9 cellular contexts compared by ENCODE assay signal in the genomic region with DNA sequence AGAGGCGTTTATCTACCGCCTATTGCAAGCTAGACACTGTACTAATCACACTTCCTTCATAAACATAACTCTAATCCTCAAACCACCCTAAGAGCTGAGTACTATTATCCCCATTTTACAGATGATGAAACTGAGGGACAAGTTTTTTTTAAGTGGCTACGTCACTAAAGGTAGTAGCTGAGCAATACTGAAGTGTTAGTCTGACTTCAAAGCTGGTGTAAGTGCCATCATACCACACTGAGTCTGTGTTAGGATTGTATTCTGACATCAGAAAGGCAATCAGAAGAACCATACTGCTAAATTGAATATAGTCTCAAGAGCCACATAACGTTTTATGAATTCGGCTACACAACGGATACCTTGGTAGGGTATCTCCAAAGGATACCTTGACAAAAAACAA. TPM values are rescaled to one million over a fixed set of nuclear protein-coding genes. Genes with fewer than 3 reads are reported as not detected.
A peak's percentile ranks its signal among the peaks of the same experiment; 100 is the strongest.
DNase-seq lines count a peak whose midpoint lies in the region; ATAC-seq and TF ChIP-seq lines count a peak whose summit lies in the region.
"Had no signal": no experiment of that assay in that cellular context is flagged by ENCODE, and none has a peak within 500 bp of the region (broad histone marks: within the 10 kb centered on the region; RNA-seq: fewer than 3 reads in every experiment).

No MANE protein-coding gene starts in this region.

- H3K36me3 Mint-ChIP-seq in naive thymus-derived CD8-positive, alpha-beta T cell, result peaks cover 0 to 5% (median 0%) of the 10 kb centered on the region in 3 donors

- no peaks in the 10 kb centered on the region for H3K27me3 ChIP-seq in KMS-11 (ENCODE audit: insufficient read depth, low read depth)
- H3K27me3 ChIP-seq in mammary epithelial cell (ENCODE audit: insufficient read depth, low read length), result no peaks in the 10 kb centered on the region

- intact Hi-C loops in mammary epithelial cell (cut with micrococcal nuclease), result no loop called here

- no peak for ATAC-seq in naive thymus-derived CD8-positive, alpha-beta T cell
- ATAC-seq in HG02938 (IDR thresholded peaks at IDR 0.05; ENCODE audit: unreplicated experiment), result no peak

- H3K9ac ChIP-seq in KMS-11, result no peak overlapping the region
- no peak overlapping the region for H3K9ac ChIP-seq in mammary epithelial cell (ENCODE audit: insufficient read depth, low read length)

- CTCF ChIA-PET in mammary epithelial cell (lab: Charles Lee; ENCODE audit: low non-redundant PET), result no interaction called here

- peak overlapping the region in 9 of 10 donors; percentile 65 to 99 (median 96) for H3K27ac Mint-ChIP-seq in naive thymus-derived CD8-positive, alpha-beta T cell

- peaks cover 45% of the 10 kb centered on the region for H3K4me1 ChIP-seq in KMS-11 (ENCODE audit: low read depth, poor library complexity, severe bottlenecking)
- peaks cover 15% of the 10 kb centered on the region for H3K4me1 ChIP-seq in mammary epithelial cell (ENCODE audit: insufficient read depth, low read length)

- DNase-seq in CD1c-positive myeloid dendritic cell (ENCODE audit: extremely low spot score) (peak; percentile 32), mammary epithelial cell (no peak), foreskin melanocyte (no peak), DMS114 treated with DMSO at 0.1 percent for 48 hours (lab: John Stamatoyannopoulos, UW; ENCODE audit: unreplicated experiment) (no peak), DMS 273 (lab: John Stamatoyannopoulos, UW; ENCODE audit: unreplicated experiment) (no peak)
- DNase-seq in naive thymus-derived CD8-positive, alpha-beta T cell, result no peak
- DNase-seq: activated CD4-positive, alpha-beta T cell treated with anti-CD3 and anti-CD28 coated beads for 1 hour had no signal

- H3K27ac ChIP-seq in KMS-11 (no peak overlapping the region), mammary epithelial cell (ENCODE audit: insufficient read depth, low read depth, low read length) (no peak overlapping the region)

- H3K4me3 ChIP-seq in KMS-11 (IDR thresholded peaks at IDR 0.05; ENCODE audit: insufficient read depth, low read depth, low read length), result no peak overlapping the region
- peak overlapping the region in 2 of 3 experiments; percentile 56 to 98 for H3K4me3 ChIP-seq in mammary epithelial cell (replicated peaks in 1 of 3; ENCODE audit: insufficient read depth in 1 of 3, low read depth in 2 of 3, low read length in 3 of 3)

- dilution Hi-C loops in mammary epithelial cell (cut with HindIII; ENCODE audit: low sequenced_read_pairs), result no loop called here

- peak overlapping the region; percentile 67 for H3K4me2 ChIP-seq in KMS-11
- peak overlapping the region; percentile 85 for H3K4me2 ChIP-seq in mammary epithelial cell (ENCODE audit: insufficient read depth, low read depth, low read length)

- in situ Hi-C loops in mammary epithelial cell (cut with MboI; ENCODE audit: low sequenced_read_pairs in 2 of 2), result no loop called here

- H3K4me1 Mint-ChIP-seq in naive thymus-derived CD8-positive, alpha-beta T cell, result peaks cover 16 to 60% (median 39%) of the 10 kb centered on the region in 4 donors

- no TSS peak for BruUV-seq in mammary epithelial cell (replicated peaks; lab: Mats Ljungman, UMichigan)

- H4K20me1 ChIP-seq in KMS-11 (ENCODE audit: insufficient read depth) (peaks cover 16% of the 10 kb centered on the region), mammary epithelial cell (ENCODE audit: insufficient read depth, low read length) (no peaks in the 10 kb centered on the region)

- 86% methylated on average over 6 of the region's 6 CpGs for WGBS in mammary epithelial cell (ENCODE audit: low coverage, missing lambda C conversion rate)

- no peaks in the 10 kb centered on the region for H3K27me3 Mint-ChIP-seq in naive thymus-derived CD8-positive, alpha-beta T cell

- TF ChIP-seq CTCF in KMS-11 (conservative IDR thresholded peaks at IDR 0.05; ENCODE audit: low read depth, low read length) (no peak), mammary epithelial cell (conservative IDR thresholded peaks at IDR 0.05 in 1 of 2, IDR thresholded peaks at IDR 0.05 in 1 of 2; ENCODE audit: extremely low read depth in 1 of 2, insufficient read depth in 1 of 2, low read depth in 1 of 2, low read length in 2 of 2) (no peak)

- POLR2A ChIA-PET in naive thymus-derived CD8-positive, alpha-beta T cell (lab: Charles Lee), result interaction anchor here (0.7 to 3.9 kb wide), 4 partner anchors 19 to 503 kb away, joined by 3 to 18 read pairs (median 8); no protein-coding TSS in a partner anchor

- no peaks in the 10 kb centered on the region for H3K36me3 ChIP-seq in KMS-11 (ENCODE audit: insufficient read depth)
- no peaks in the 10 kb centered on the region for H3K36me3 ChIP-seq in mammary epithelial cell (ENCODE audit: insufficient read depth, low read length)

- H3K9me3 Mint-ChIP-seq in naive thymus-derived CD8-positive, alpha-beta T cell, result no peaks in the 10 kb centered on the region

- H3K4me3 Mint-ChIP-seq in naive thymus-derived CD8-positive, alpha-beta T cell, result peak overlapping the region; percentile 89 to 98 (median 96)

- no peak overlapping the region for H2AFZ ChIP-seq in KMS-11 (ENCODE audit: low read depth)
- H2AFZ ChIP-seq in mammary epithelial cell (ENCODE audit: low read depth, low read length), result no peak overlapping the region

- H3K79me2 ChIP-seq in KMS-11 (ENCODE audit: insufficient read depth, low read depth), result peaks cover 55% of the 10 kb centered on the region
- H3K79me2 ChIP-seq in mammary epithelial cell (ENCODE audit: insufficient read depth, low read length), result peaks cover 68% of the 10 kb centered on the region

- H3K9me3 ChIP-seq in mammary epithelial cell (replicated peaks; ENCODE audit: insufficient read depth, low read length), result no peaks in the 10 kb centered on the region

RNA-seq across cellular contexts. Expression of gene TP53BP2, which starts 1.8 kb away (rescaled TPM):
- 10 to 100 TPM; 13.7 to 19.4 TPM for total RNA-seq in mammary epithelial cell
- 10.1 TPM for polyA plus RNA-seq in mammary epithelial cell
- polyA minus RNA-seq in mammary epithelial cell, result 48.1 TPM
- 10 to 100 TPM; 35.9 to 46.2 TPM for total RNA-seq in naive thymus-derived CD8-positive, alpha-beta T cell
- 10 to 100 TPM in 1 of 3 donors, 1 to 10 TPM in 2; 7.4 to 10.8 (median 9.3) TPM for polyA plus RNA-seq in naive thymus-derived CD8-positive, alpha-beta T cell
